ENCODE assay signal across 9 cellular contexts in genomic region chr4:2799971-2800690, GRCh38. TPM values are rescaled to one million over a fixed set of nuclear protein-coding genes. Genes with fewer than 3 reads are reported as not detected.
DNase-seq lines count a peak whose midpoint lies in the region; ATAC-seq, FAIRE-seq and TF ChIP-seq lines count a peak whose summit lies in the region.
"Had no signal": no experiment of that assay in that cellular context is flagged by ENCODE, and none has a peak within 500 bp of the region (broad histone marks: within the 10 kb centered on the region; RNA-seq: fewer than 3 reads in every experiment).

No MANE protein-coding gene starts in this region.

- H3K4me3 Mint-ChIP-seq in activated B cell treated with CpG ODN at 0.5 μM for 24 hours (peak overlapping the region; percentile 66), progenitor cell of endocrine pancreas (ENCODE audit: low read depth) (no peak overlapping the region)

- TF ChIP-seq POLR2A in GM12892 (IDR thresholded peaks at IDR 0.05; ENCODE audit: low read depth, low read length), result no peak

- peak; percentile 75 for FAIRE-seq in GM12892 (lab: Jason Lieb, UNC)

- peak overlapping the region; percentile 75 for H3K27ac Mint-ChIP-seq in activated B cell treated with CpG ODN at 0.5 μM for 24 hours
- H3K27ac Mint-ChIP-seq in progenitor cell of endocrine pancreas, result no peak overlapping the region

- TF ChIP-seq CTCF in activated B cell treated with CpG ODN at 0.5 μM for 24 hours (IDR thresholded peaks at IDR 0.05) (no peak), progenitor cell of endocrine pancreas (IDR thresholded peaks at IDR 0.05; ENCODE audit: unreplicated experiment) (no peak)

- intact Hi-C loops in activated B cell treated with CpG ODN at 0.5 μM for 24 hours (cut with micrococcal nuclease) (no loop called here), Right ventricle myocardium superior (cut with DNase I) (no loop called here), sciatic nerve (cut with DNase I) (no loop called here)

- POLR2A ChIA-PET in activated B cell treated with CpG ODN at 0.5 μM for 24 hours (lab: Charles Lee), result interaction anchor here (0.7 to 6.3 kb wide), 8 partner anchors 10 to 156 kb away, joined by 3 to 80 read pairs (median 4); partner anchors contain the start of gene ADD1

- DNase-seq in GM12892 (ENCODE audit: insufficient read length), result no peak
- DNase-seq in activated B cell treated with CpG ODN at 0.5 μM for 24 hours, result peak; percentile 18
- peak; percentile 76 for DNase-seq in Right ventricle myocardium superior
- DNase-seq in sciatic nerve (ENCODE audit: low spot score), result peak; percentile 67
- no peak for DNase-seq in progenitor cell of endocrine pancreas (ENCODE audit: low spot score, unreplicated experiment)
- no peak for DNase-seq in NCI-H2081 treated with DMSO at 0.1 percent for 48 hours (lab: John Stamatoyannopoulos, UW)
- no peak for DNase-seq in SKM-1 (lab: John Stamatoyannopoulos, UW; ENCODE audit: unreplicated experiment)
- DNase-seq in hepatic stellate cell (ENCODE audit: low spot score), result no peak
- DNase-seq: stimulated activated CD4-positive, alpha-beta T cell treated with anti-CD3 and anti-CD28 coated beads, Interleukin-2, amount 100 ng/mL, for 48 hours had no signal

- H3K9me3 Mint-ChIP-seq in activated B cell treated with CpG ODN at 0.5 μM for 24 hours (no peaks in the 10 kb centered on the region), progenitor cell of endocrine pancreas (ENCODE audit: low read depth) (no peaks in the 10 kb centered on the region)

- ATAC-seq in activated B cell treated with CpG ODN at 0.5 μM for 24 hours (ENCODE audit: low read depth) (no peak), Right ventricle myocardium superior (ENCODE audit: poor library complexity) (peak; percentile 33), sciatic nerve (peak; percentile 12)

- H3K36me3 Mint-ChIP-seq in activated B cell treated with CpG ODN at 0.5 μM for 24 hours (ENCODE audit: low read depth) (no peaks in the 10 kb centered on the region), progenitor cell of endocrine pancreas (ENCODE audit: insufficient read depth) (no peaks in the 10 kb centered on the region)

- CTCF ChIA-PET in activated B cell treated with CpG ODN at 0.5 μM for 24 hours (lab: Charles Lee), result no interaction called here

- no peaks in the 10 kb centered on the region for H3K27me3 Mint-ChIP-seq in activated B cell treated with CpG ODN at 0.5 μM for 24 hours
- H3K27me3 Mint-ChIP-seq in progenitor cell of endocrine pancreas, result peaks cover 7% of the 10 kb centered on the region

- peaks cover 84% of the 10 kb centered on the region for H3K4me1 Mint-ChIP-seq in activated B cell treated with CpG ODN at 0.5 μM for 24 hours
- peaks cover 6% of the 10 kb centered on the region for H3K4me1 Mint-ChIP-seq in progenitor cell of endocrine pancreas (ENCODE audit: low read depth)

RNA-seq across cellular contexts. Expression of gene SH3BP2, which starts 7.2 kb away (rescaled TPM):
- polyA plus RNA-seq in GM12892 (2012; ENCODE audit: missing spikeins), result 27.8 TPM
- 40.4 and 43.2 TPM in 2 replicates for total RNA-seq in activated B cell treated with CpG ODN at 0.5 μM for 24 hours
- total RNA-seq in Right ventricle myocardium superior, result 24.9 TPM
- 82.7 TPM for total RNA-seq in sciatic nerve
- 67.7 and 70.8 TPM in 2 replicates for total RNA-seq in progenitor cell of endocrine pancreas

RNA-seq across cellular contexts. Expression of gene ADD1, which starts 43.5 kb away (rescaled TPM):
- polyA plus RNA-seq in GM12892 (2012; ENCODE audit: missing spikeins), result 77.1 TPM
- total RNA-seq in activated B cell treated with CpG ODN at 0.5 μM for 24 hours, result 326 and 340 TPM in 2 replicates
- total RNA-seq in Right ventricle myocardium superior, result 217 TPM
- total RNA-seq in sciatic nerve, result 429 TPM
- 249 and 271 TPM in 2 replicates for total RNA-seq in progenitor cell of endocrine pancreas

RNA-seq across cellular contexts. Expression of gene TNIP2, which starts 44.0 kb away (rescaled TPM):
- polyA plus RNA-seq in GM12892 (2012; ENCODE audit: missing spikeins), result 35.5 TPM
- total RNA-seq in activated B cell treated with CpG ODN at 0.5 μM for 24 hours (79.1 and 83.2 TPM in 2 replicates), Right ventricle myocardium superior (25.9 TPM), sciatic nerve (34.9 TPM), progenitor cell of endocrine pancreas (21.2 and 26.3 TPM in 2 replicates)

Comparison
In these comparisons a context has a peak if more than half of its experiments do, and no peak if none do; other contexts are left out.
1. DNase-seq: peak in activated B cell treated with CpG ODN at 0.5 μM for 24 hours (single experiment), Right ventricle myocardium superior (single experiment) and sciatic nerve (single experiment); none in GM12892 (single experiment), progenitor cell of endocrine pancreas (single experiment), NCI-H2081 treated with DMSO at 0.1 percent for 48 hours (single experiment), SKM-1 (single experiment) and hepatic stellate cell (single experiment).